In the genomic region with DNA sequence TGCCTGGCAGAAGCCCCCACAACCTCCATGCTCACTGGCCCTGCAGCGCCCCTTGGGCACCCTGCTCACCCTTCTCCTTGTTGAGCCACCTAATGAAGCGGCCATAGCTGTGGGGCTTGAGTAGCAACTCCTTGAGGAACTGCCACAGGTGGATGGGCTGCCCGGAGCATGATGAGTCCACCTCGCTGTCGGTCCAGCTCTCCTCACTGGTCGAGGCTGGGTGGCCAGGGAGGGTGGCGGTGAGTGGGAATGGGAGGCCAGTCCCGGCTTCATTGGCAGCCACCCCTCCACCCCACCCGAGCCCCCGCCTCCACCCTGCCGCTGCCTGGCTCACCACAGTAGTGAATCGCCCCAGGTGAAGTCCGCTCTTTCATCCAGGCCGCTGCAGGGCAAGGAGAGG, we compare ENCODE assay signal across 21 cellular contexts. TPM values are rescaled to one million over a fixed set of nuclear protein-coding genes. Genes with fewer than 3 reads are reported as not detected.
DNase-seq lines count a peak whose midpoint lies in the region; ATAC-seq and TF ChIP-seq lines count a peak whose summit lies in the region.
"Had no signal": no experiment of that assay in that cellular context is flagged by ENCODE, and none has a peak within 500 bp of the region (broad histone marks: within the 10 kb centered on the region; RNA-seq: fewer than 3 reads in every experiment).

No MANE protein-coding gene starts in this region.

- no peak for TF ChIP-seq POLR2A in breast epithelium (IDR thresholded peaks at IDR 0.05)

- H3K4me1 ChIP-seq in breast epithelium (peaks cover 0 to 16% of the 10 kb centered on the region in 2 donors), mammary epithelial cell (ENCODE audit: insufficient read depth, low read length) (no peaks in the 10 kb centered on the region), neuronal stem cell (ENCODE audit: control insufficient read depth in 2 of 2, insufficient read depth in 1 of 2, low read depth in 1 of 2, low read length in 2 of 2) (no peaks in the 10 kb centered on the region), A673 (ENCODE audit: insufficient read depth, low read length, poor library complexity, severe bottlenecking) (no peaks in the 10 kb centered on the region)

- ATAC-seq in GM18907 (IDR thresholded peaks at IDR 0.05; ENCODE audit: unreplicated experiment) = no peak
- ATAC-seq: GM12878 had no signal

- no peak overlapping the region for H2BK5ac ChIP-seq in neuronal stem cell (ENCODE audit: low read length)

- 91% methylated on average over 4 of the region's 14 CpGs for WGBS in mammary epithelial cell (ENCODE audit: low coverage, missing lambda C conversion rate)
- WGBS in neuronal stem cell (ENCODE audit: extremely low coverage in 2 of 2, insufficient read length in 2 of 2, insufficient replicate concordance in 1 of 2), 2 donors = no CpG with 5 or more reads among the region's 14 CpGs

- H4K8ac ChIP-seq in neuronal stem cell (ENCODE audit: low read depth, low read length) = peak overlapping the region; percentile 10

- H3K4ac ChIP-seq in neuronal stem cell (ENCODE audit: low read length) = no peak overlapping the region

- H3K79me2 ChIP-seq in mammary epithelial cell (ENCODE audit: insufficient read depth, low read length) = no peaks in the 10 kb centered on the region

- H3K18ac ChIP-seq in neuronal stem cell (ENCODE audit: low read length) = no peak overlapping the region

- CTCF ChIA-PET in mammary epithelial cell (lab: Charles Lee; ENCODE audit: low non-redundant PET) (no interaction called here), A673 (lab: Charles Lee) (no interaction called here)

- H3K4me2 ChIP-seq in mammary epithelial cell (ENCODE audit: insufficient read depth, low read depth, low read length) (no peak overlapping the region), neuronal stem cell (ENCODE audit: insufficient read depth, low read length, poor library complexity, severe bottlenecking) (no peak overlapping the region)
- H3K4me2 ChIP-seq: BLaER1 had no signal

- H3K36me3 ChIP-seq in breast epithelium (no peaks in the 10 kb centered on the region), mammary epithelial cell (ENCODE audit: insufficient read depth, low read length) (no peaks in the 10 kb centered on the region), H7 (replicated peaks; ENCODE audit: control insufficient read depth, insufficient read depth, low read length) (no peaks in the 10 kb centered on the region), neuronal stem cell (replicated peaks in 1 of 2; ENCODE audit: control insufficient read depth in 2 of 2, insufficient read depth in 2 of 2, low read length in 2 of 2) (no peaks in the 10 kb centered on the region), A673 (ENCODE audit: insufficient read depth, low read length, poor library complexity, severe bottlenecking) (no peaks in the 10 kb centered on the region)
- H3K36me3 ChIP-seq: BLaER1 had no signal

- no peak for DNase-seq in breast epithelium (ENCODE audit: low spot score in 2 of 2)
- DNase-seq in mammary epithelial cell = no peak
- DNase-seq in H7 = peak; percentile 73
- DNase-seq in neuronal stem cell (ENCODE audit: low spot score) = no peak
- DNase-seq in A673 (ENCODE audit: low spot score) = no peak
- DNase-seq in KBM-7 = no peak
- DNase-seq: CD4-positive, alpha-beta T cell; CD8-positive, alpha-beta memory T cell; DMS 273 treated with DMSO at 0.1 percent for 48 hours; DMS79; EL; GDM1; GM23248; HCEC 1CT had no signal

- H3K27me3 ChIP-seq in breast epithelium = no peaks in the 10 kb centered on the region
- no peaks in the 10 kb centered on the region for H3K27me3 ChIP-seq in mammary epithelial cell (ENCODE audit: insufficient read depth, low read length)
- no peaks in the 10 kb centered on the region for H3K27me3 ChIP-seq in H7 (ENCODE audit: control insufficient read depth, insufficient read depth, low read length)
- H3K27me3 ChIP-seq in neuronal stem cell (ENCODE audit: control insufficient read depth in 3 of 3, insufficient read depth in 3 of 3, low read depth in 1 of 3, low read length in 3 of 3) = peaks cover 0 to 72% (median 0%) of the 10 kb centered on the region in 3 experiments
- no peaks in the 10 kb centered on the region for H3K27me3 ChIP-seq in A673 (replicated peaks; ENCODE audit: insufficient read depth, low read depth, low read length, poor library complexity)
- H3K27me3 ChIP-seq: BLaER1 had no signal

- H2AK5ac ChIP-seq in neuronal stem cell (ENCODE audit: low read depth, low read length) = no peak overlapping the region

- no peak overlapping the region for H2BK120ac ChIP-seq in neuronal stem cell (ENCODE audit: low read depth, low read length)

- BruUV-seq in mammary epithelial cell (replicated peaks; lab: Mats Ljungman, UMichigan) (no TSS peak), A673 (replicated peaks; lab: Mats Ljungman, UMichigan) (no TSS peak)

- in situ Hi-C loops in mammary epithelial cell (cut with MboI; ENCODE audit: low sequenced_read_pairs in 2 of 2) (no loop called here), KBM-7 (cut with MboI; ENCODE audit: low pct_unique_long_range_greater_than_20kb, low sequenced_read_pairs) (no loop called here)

- H4K91ac ChIP-seq in neuronal stem cell (ENCODE audit: low read depth, low read length, poor library complexity) = no peak overlapping the region

- no peak overlapping the region for H3K14ac ChIP-seq in neuronal stem cell (ENCODE audit: low read length)

- H3K27ac ChIP-seq in breast epithelium (peak overlapping the region; percentile 40 to 79), mammary epithelial cell (ENCODE audit: insufficient read depth, low read depth, low read length) (no peak overlapping the region), neuronal stem cell (replicated peaks; ENCODE audit: low read length) (no peak overlapping the region), A673 (ENCODE audit: low read depth, low read length, poor library complexity, severe bottlenecking) (no peak overlapping the region)
- H3K27ac ChIP-seq: BLaER1, GM23248 had no signal

- POLR2A ChIA-PET in A673 (lab: Charles Lee; ENCODE audit: low non-redundant PET) = no interaction called here

- no peaks in the 10 kb centered on the region for H4K20me1 ChIP-seq in mammary epithelial cell (ENCODE audit: insufficient read depth, low read length)
- H4K20me1 ChIP-seq: BLaER1 had no signal

- H2BK15ac ChIP-seq in neuronal stem cell (ENCODE audit: low read length) = no peak overlapping the region

- H3K79me1 ChIP-seq in neuronal stem cell (ENCODE audit: low read depth, low read length) = peaks cover 2% of the 10 kb centered on the region

- H2BK12ac ChIP-seq in neuronal stem cell (ENCODE audit: low read length) = peak overlapping the region; percentile 42

- no peak overlapping the region for H3K9ac ChIP-seq in mammary epithelial cell (ENCODE audit: insufficient read depth, low read length)
- peak overlapping the region; percentile 67 for H3K9ac ChIP-seq in neuronal stem cell (ENCODE audit: low read depth, low read length, poor library complexity)
- H3K9ac ChIP-seq: BLaER1, GM23248 had no signal

- no peak overlapping the region for H3K4me3 ChIP-seq in breast epithelium
- H3K4me3 ChIP-seq in mammary epithelial cell (replicated peaks in 1 of 3; ENCODE audit: insufficient read depth in 1 of 3, low read depth in 2 of 3, low read length in 3 of 3) = no peak overlapping the region
- H3K4me3 ChIP-seq in H7 (ENCODE audit: insufficient read depth, low read depth, low read length) = no peak overlapping the region
- no peak overlapping the region for H3K4me3 ChIP-seq in neuronal stem cell (ENCODE audit: low read length in 2 of 2)
- no peak overlapping the region for H3K4me3 ChIP-seq in A673 (ENCODE audit: low read depth, low read length, poor library complexity, severe bottlenecking)
- H3K4me3 ChIP-seq: BLaER1, GM12878, GM23248 had no signal

- no peak for TF ChIP-seq CTCF in breast epithelium (IDR thresholded peaks at IDR 0.05)
- TF ChIP-seq CTCF in mammary epithelial cell (conservative IDR thresholded peaks at IDR 0.05 in 1 of 2, IDR thresholded peaks at IDR 0.05 in 1 of 2; ENCODE audit: extremely low read depth in 1 of 2, insufficient read depth in 1 of 2, low read depth in 1 of 2, low read length in 2 of 2) = no peak
- no peak for TF ChIP-seq CTCF in A673 (conservative IDR thresholded peaks at IDR 0.05; ENCODE audit: low read depth, low read length)

- dilution Hi-C loops in mammary epithelial cell (cut with HindIII; ENCODE audit: low sequenced_read_pairs) = no loop called here

- H2AFZ ChIP-seq in mammary epithelial cell (ENCODE audit: low read depth, low read length) = no peak overlapping the region
- H2AFZ ChIP-seq in neuronal stem cell (ENCODE audit: low read length) = no peak overlapping the region
- H2AFZ ChIP-seq: GM23248 had no signal

- no peaks in the 10 kb centered on the region for H3K9me3 ChIP-seq in breast epithelium
- no peaks in the 10 kb centered on the region for H3K9me3 ChIP-seq in mammary epithelial cell (replicated peaks; ENCODE audit: insufficient read depth, low read length)
- H3K9me3 ChIP-seq in neuronal stem cell (replicated peaks in 1 of 2; ENCODE audit: control insufficient read depth in 2 of 2, insufficient read depth in 1 of 2, low read depth in 1 of 2, low read length in 2 of 2) = no peaks in the 10 kb centered on the region
- no peaks in the 10 kb centered on the region for H3K9me3 ChIP-seq in A673 (ENCODE audit: low read depth, low read length, poor library complexity, severe bottlenecking)
- H3K9me3 ChIP-seq: BLaER1 had no signal

- H3K23ac ChIP-seq in neuronal stem cell (ENCODE audit: low read depth, low read length, poor library complexity) = no peak overlapping the region

- intact Hi-C loops in breast epithelium (cut with DNase I; ENCODE audit: low total_unique reads) (no loop called here), mammary epithelial cell (cut with micrococcal nuclease) (no loop called here), A673 (cut with micrococcal nuclease; ENCODE audit: unreplicated experiment) (no loop called here)

RNA-seq across cellular contexts. Expression of a gene that starts 16.9 kb away (rescaled TPM):
- total RNA-seq in breast epithelium (100 to 1,000 TPM in 1 of 3 donors, 10 to 100 TPM in 1, under 1 TPM in 1; 0.48 to 123 (median 89.0) TPM), mammary epithelial cell (under 1 TPM in 1 of 2 donors, not detected in 1; 0.16 TPM), A673 (2021) (0.22 TPM in 1 of 2 replicates, not detected in the other)
- not detected for polyA plus RNA-seq in mammary epithelial cell
- polyA minus RNA-seq in mammary epithelial cell = not detected
- total RNA-seq in H7 (2014; rRNA removed; shearing (Covaris generic)) = 0.11 and 0.21 TPM in 2 replicates
- polyA plus RNA-seq in neuronal stem cell (2013, experiment 1 of 2) = 0.18 TPM
- 0.18 TPM for polyA plus RNA-seq in neuronal stem cell (2013, experiment 2 of 2)
- total RNA-seq: A172; B cell; CD8-positive, alpha-beta memory T cell; GM12878; GM23248; H4 had no signal
- polyA plus RNA-seq: CD14-positive monocyte; CD8-positive, alpha-beta memory T cell; GM12878; GM23248 had no signal

Comparison
In these comparisons a context has a peak if more than half of its experiments do, and no peak if none do; other contexts are left out.
1. H3K27ac ChIP-seq: peak in breast epithelium (2 of 2); none in mammary epithelial cell (single experiment), neuronal stem cell (single experiment) and A673 (single experiment).